In genomic region chr7:1666779-1667565, GRCh38 we compare ENCODE assay signal across 1 cellular context.
TF ChIP-seq lines count a peak whose summit lies in the region.

No MANE protein-coding gene starts in this region.

TF ChIP-seq in IMR-90, 13 proteins besides CTCF, POLR2A, EP300 and RAD21 (continued from another document):
- TF ChIP-seq MAZ (IDR thresholded peaks at IDR 0.05; ENCODE audit: borderline replicate concordance, low read depth, low read length): no peak
- TF ChIP-seq CEBPB (IDR thresholded peaks at IDR 0.05; ENCODE audit: low read depth, low read length): no peak
- no peak for TF ChIP-seq MAFK (IDR thresholded peaks at IDR 0.05; ENCODE audit: low read depth, low read length)
- TF ChIP-seq RFX5 (IDR thresholded peaks at IDR 0.05; ENCODE audit: low read depth, low read length): no peak
